In the genomic region with DNA sequence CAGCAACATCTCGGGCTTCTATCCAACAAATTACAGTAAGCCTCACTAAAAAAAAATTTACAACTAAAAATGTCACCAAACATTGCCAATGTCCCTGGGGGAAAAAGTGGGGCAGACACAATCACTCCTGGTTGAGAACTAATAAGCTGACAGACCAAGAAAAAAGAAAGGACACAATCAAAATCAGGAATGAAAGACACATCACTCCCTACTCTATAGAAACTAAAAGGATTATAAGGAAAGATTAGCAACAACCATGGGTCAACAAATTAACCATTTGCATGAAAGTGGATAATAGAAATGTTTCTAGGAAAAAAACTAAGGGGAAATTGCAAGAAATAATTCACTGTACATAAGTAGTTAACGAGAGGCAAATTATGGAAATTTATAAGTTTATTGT, we compare ENCODE assay signal across 30 cellular contexts.
"Had no signal": no experiment of that assay in that cellular context is flagged by ENCODE, and none has a peak within 500 bp of the region (broad histone marks: within the 10 kb centered on the region; RNA-seq: fewer than 3 reads in every experiment).

No MANE protein-coding gene starts in this region.

- H3K36me3 ChIP-seq: pancreas, prostate gland, thyroid gland, transverse colon had no signal

- H3K9me3 Mint-ChIP-seq: immature natural killer cell; natural killer cell treated with Interleukin-12 subunit alpha and Interleukin-12 subunit beta and Interleukin-15 and Interleukin-18, amount 100 ng/mL, for 72 hours had no signal

- DNase-seq: hypothalamus; immature natural killer cell; kidney; left ventricle myocardium inferior; mesendoderm; midbrain; mucosa of descending colon; naive thymus-derived CD4-positive, alpha-beta T cell; nucleus accumbens; pancreas; posterior cingulate gyrus; retina; right cardiac atrium; stimulated activated CD4-positive, alpha-beta T cell treated with anti-CD3 and anti-CD28 coated beads, Interleukin-12 subunit alpha, Interleukin-12 subunit beta, amount 100 ng/mL, for 4 hours; stimulated activated CD4-positive, alpha-beta T cell treated with anti-CD3 and anti-CD28 coated beads, Interleukin-15, amount 100 ng/mL, for 24 hours; stimulated activated CD4-positive, alpha-beta T cell treated with anti-CD3 and anti-CD28 coated beads, Interleukin-2, amount 100 ng/mL, for 24 hours; stimulated activated CD4-positive, alpha-beta T cell treated with anti-CD3 and anti-CD28 coated beads, Interleukin-4, amount 100 ng/mL, for 1 hour; stimulated activated naive B cell treated with anti-CD40 and anti-IgM and Interleukin-4, amounts not matched to agents 10 μg/mL and 1 μg/mL and 100 μg/mL, for 72 hours; stimulated activated naive CD8-positive, alpha-beta T cell treated with anti-CD3 and anti-CD28 coated beads, Interleukin-15, Interleukin-2, amounts not matched to agents 100 U/mL and 50 U/mL, for 24 hours; stomach; testis; thyroid gland; transverse colon; upper lobe of left lung had no signal

- FAIRE-seq: islet of Langerhans, kidney, pancreas had no signal

- H3K27ac Mint-ChIP-seq: natural killer cell treated with Interleukin-12 subunit alpha and Interleukin-12 subunit beta and Interleukin-15 and Interleukin-18, amount 100 ng/mL, for 72 hours; stimulated activated naive B cell treated with anti-CD40 and anti-IgM and Interleukin-4, amounts not matched to agents 10 μg/mL and 1 μg/mL and 100 μg/mL, for 72 hours had no signal

- H3K9me3 ChIP-seq: left ventricle myocardium inferior, mucosa of descending colon, pancreas, prostate gland, stomach, testis, thyroid gland, transverse colon, upper lobe of left lung had no signal

- H3K4me3 Mint-ChIP-seq: immature natural killer cell; naive thymus-derived CD4-positive, alpha-beta T cell; natural killer cell treated with Interleukin-12 subunit alpha and Interleukin-12 subunit beta and Interleukin-15 and Interleukin-18, amount 100 ng/mL, for 72 hours; stimulated activated naive B cell treated with anti-CD40 and anti-IgM and Interleukin-4, amounts not matched to agents 10 μg/mL and 1 μg/mL and 100 μg/mL, for 72 hours had no signal

- H3K27ac ChIP-seq: left ventricle myocardium inferior, pancreas, prostate gland, skin epidermis, stomach, testis, thyroid gland, transverse colon, upper lobe of left lung had no signal

- H3K4me1 ChIP-seq: left ventricle myocardium inferior, prostate gland, stomach, testis, thyroid gland, transverse colon, upper lobe of left lung had no signal

- H3K27me3 ChIP-seq: pancreas, stomach, testis, thyroid gland, transverse colon, upper lobe of left lung had no signal

- H3K4me3 ChIP-seq: left ventricle myocardium inferior, lung, mucosa of descending colon, pancreas, prostate gland, skin epidermis, stomach, testis, thyroid gland, transverse colon, upper lobe of left lung had no signal

- ATAC-seq: mucosa of descending colon; naive thymus-derived CD4-positive, alpha-beta T cell; natural killer cell treated with Interleukin-12 subunit alpha and Interleukin-12 subunit beta and Interleukin-15 and Interleukin-18, amount 100 ng/mL, for 72 hours; pancreas; right cardiac atrium; sciatic nerve; stimulated activated naive B cell treated with anti-CD40 and anti-IgM and Interleukin-4, amounts not matched to agents 10 μg/mL and 1 μg/mL and 100 μg/mL, for 72 hours; stimulated activated naive CD8-positive, alpha-beta T cell treated with anti-CD3 and anti-CD28 coated beads, Interleukin-15, Interleukin-2, amounts not matched to agents 100 U/mL and 50 U/mL, for 24 hours had no signal

- H3K27me3 Mint-ChIP-seq: naive thymus-derived CD4-positive, alpha-beta T cell; natural killer cell treated with Interleukin-12 subunit alpha and Interleukin-12 subunit beta and Interleukin-15 and Interleukin-18, amount 100 ng/mL, for 72 hours; stimulated activated naive B cell treated with anti-CD40 and anti-IgM and Interleukin-4, amounts not matched to agents 10 μg/mL and 1 μg/mL and 100 μg/mL, for 72 hours had no signal
